1 cellular context compared by ENCODE assay signal in genomic region chr15:43218908-43219706, GRCh38.
TF ChIP-seq lines count a peak whose summit lies in the region.

No MANE protein-coding gene starts in this region.

TF ChIP-seq in IMR-90, 13 proteins besides CTCF, POLR2A, EP300 and RAD21 (continued from another document):
- TF ChIP-seq BHLHE40 (IDR thresholded peaks at IDR 0.05; ENCODE audit: low read depth, low read length): no peak
- no peak for TF ChIP-seq MAZ (IDR thresholded peaks at IDR 0.05; ENCODE audit: borderline replicate concordance, low read depth, low read length)
